In the genomic region with DNA sequence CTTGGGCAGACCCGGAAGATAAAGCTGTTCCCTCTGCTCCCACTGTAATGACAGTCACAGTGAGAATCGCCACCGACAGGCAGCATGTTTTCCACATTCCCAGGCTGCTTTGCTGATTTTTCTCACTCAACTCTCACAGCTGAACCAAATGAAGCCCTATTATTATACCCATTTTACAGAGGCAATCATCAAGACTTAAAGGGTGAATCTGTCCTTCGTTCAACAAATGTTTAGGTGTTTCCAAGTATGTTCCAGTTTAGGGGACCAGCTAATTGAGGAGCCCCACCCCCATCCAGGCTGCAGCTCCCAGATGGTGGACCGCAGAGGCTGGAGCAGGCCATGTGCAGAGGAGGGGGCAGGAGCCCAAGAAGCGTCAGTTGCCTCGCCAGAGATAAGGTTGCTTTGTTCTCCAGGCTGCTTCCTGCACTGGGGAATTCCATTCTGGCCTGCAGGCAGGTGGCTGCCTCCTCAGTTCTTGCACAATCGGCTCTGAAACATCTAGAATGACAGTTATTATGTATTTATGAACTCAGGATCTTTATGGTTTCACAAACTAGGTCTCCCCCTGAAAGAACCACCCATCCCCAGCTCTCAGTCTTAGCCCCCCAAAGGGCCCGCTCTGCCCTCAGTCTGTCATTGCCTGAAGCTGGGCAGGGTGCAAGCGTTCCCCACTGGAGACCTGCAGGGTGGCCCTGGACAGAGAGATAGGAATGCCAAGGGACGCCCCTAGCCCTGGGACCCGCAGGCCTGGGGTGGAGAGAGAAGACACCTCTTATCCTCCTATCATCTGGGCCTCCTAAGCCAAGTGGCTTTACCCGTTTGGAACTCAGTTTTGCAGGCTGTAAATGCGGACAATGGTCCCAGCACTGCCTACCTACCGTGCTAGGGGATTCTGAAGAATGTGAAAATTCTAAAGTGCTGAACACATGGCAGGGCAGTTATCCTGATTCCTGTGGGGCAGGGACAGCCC, we compare ENCODE assay signal across 17 cellular contexts. TPM values are rescaled to one million over a fixed set of nuclear protein-coding genes. Genes with fewer than 3 reads are reported as not detected.
A peak's percentile ranks its signal among the peaks of the same experiment; 100 is the strongest.
DNase-seq lines count a peak whose midpoint lies in the region; ATAC-seq, FAIRE-seq and TF ChIP-seq lines count a peak whose summit lies in the region.
"Had no signal": no experiment of that assay in that cellular context is flagged by ENCODE, and none has a peak within 500 bp of the region (broad histone marks: within the 10 kb centered on the region; RNA-seq: fewer than 3 reads in every experiment).

No MANE protein-coding gene starts in this region.

- FAIRE-seq in urothelium cell line (lab: Jason Lieb, UNC), result no peak
- FAIRE-seq: keratinocyte had no signal

- no peaks in the 10 kb centered on the region for H3K36me3 Mint-ChIP-seq in brain
- H3K36me3 Mint-ChIP-seq: activated naive CD4-positive, alpha-beta T cell treated with anti-CD3 and anti-CD28 coated beads, Interleukin-2, amount 50 U/mL, for 24 hours; natural killer cell had no signal

- peaks cover 0 to 3% (median 2%) of the 10 kb centered on the region in 5 experiments for H3K9me3 Mint-ChIP-seq in brain
- H3K9me3 Mint-ChIP-seq: activated naive CD4-positive, alpha-beta T cell treated with anti-CD3 and anti-CD28 coated beads, Interleukin-2, amount 50 U/mL, for 24 hours; natural killer cell had no signal

- TF ChIP-seq POLR2A in heart left ventricle (IDR thresholded peaks at IDR 0.05) (no peak), tibial nerve (IDR thresholded peaks at IDR 0.05) (no peak)

- DNase-seq in heart left ventricle (no peak), Right ventricle myocardium superior (no peak), kidney glomerular epithelial cell (lab: John Stamatoyannopoulos, UW) (peak; percentile 46), urothelium cell line (ENCODE audit: low spot score) (peak; percentile 61), tibial nerve (ENCODE audit: low spot score in 2 of 2) (no peak), AG08395 (ENCODE audit: low spot score) (no peak)
- DNase-seq: cerebellar nuclear complex, MG63, natural killer cell, RPMI8226 had no signal

- H3K36me3 ChIP-seq in heart left ventricle, result no peaks in the 10 kb centered on the region
- H3K36me3 ChIP-seq in tibial nerve, result no peaks in the 10 kb centered on the region
- H3K36me3 ChIP-seq: MG63, upper lobe of left lung had no signal

- H3K27me3 ChIP-seq in heart left ventricle (peaks cover 0 to 2% (median 0%) of the 10 kb centered on the region in 9 donors), tibial nerve (no peaks in the 10 kb centered on the region)
- H3K27me3 ChIP-seq: MG63, upper lobe of left lung had no signal

- H3K4me1 ChIP-seq in heart left ventricle (peaks cover 0 to 20% (median 0%) of the 10 kb centered on the region in 12 donors), tibial nerve (peaks cover 0 to 10% (median 0%) of the 10 kb centered on the region in 4 donors)
- H3K4me1 ChIP-seq: upper lobe of left lung had no signal

- ATAC-seq in heart left ventricle, result peak in 3 of 4 donors; percentile 41 to 65 (median 61)
- no peak for ATAC-seq in Right ventricle myocardium superior (ENCODE audit: poor library complexity)
- ATAC-seq in GM21447 (IDR thresholded peaks at IDR 0.05; ENCODE audit: unreplicated experiment), result no peak
- ATAC-seq: natural killer cell had no signal

- peaks cover 8% of the 10 kb centered on the region for H3K27me3 Mint-ChIP-seq in brain

- no peak for TF ChIP-seq EP300 in tibial nerve (IDR thresholded peaks at IDR 0.05)

- H3K4me1 Mint-ChIP-seq in brain, result peaks cover 78% of the 10 kb centered on the region
- H3K4me1 Mint-ChIP-seq: activated naive CD4-positive, alpha-beta T cell treated with anti-CD3 and anti-CD28 coated beads, Interleukin-2, amount 50 U/mL, for 24 hours; natural killer cell had no signal

- H3K9me3 ChIP-seq in heart left ventricle (no peaks in the 10 kb centered on the region), tibial nerve (no peaks in the 10 kb centered on the region)
- H3K9me3 ChIP-seq: MG63, upper lobe of left lung had no signal

- intact Hi-C loops in heart left ventricle (cut with DNase I) (no loop called here), Right ventricle myocardium superior (cut with DNase I) (no loop called here)

- no peak overlapping the region for H3K4me3 Mint-ChIP-seq in brain
- H3K4me3 Mint-ChIP-seq: activated naive CD4-positive, alpha-beta T cell treated with anti-CD3 and anti-CD28 coated beads, Interleukin-2, amount 50 U/mL, for 24 hours; natural killer cell had no signal

- peak overlapping the region; percentile 18 to 82 (median 51) for H3K27ac Mint-ChIP-seq in brain
- H3K27ac Mint-ChIP-seq: activated naive CD4-positive, alpha-beta T cell treated with anti-CD3 and anti-CD28 coated beads, Interleukin-2, amount 50 U/mL, for 24 hours; natural killer cell had no signal

- H3K27ac ChIP-seq in heart left ventricle (no peak overlapping the region), tibial nerve (no peak overlapping the region)
- H3K27ac ChIP-seq: upper lobe of left lung had no signal

- H3K4me3 ChIP-seq in heart left ventricle (no peak overlapping the region), tibial nerve (no peak overlapping the region)
- H3K4me3 ChIP-seq: MG63, skin epidermis, upper lobe of left lung had no signal

- no peak for TF ChIP-seq CTCF in heart left ventricle (IDR thresholded peaks at IDR 0.05)
- TF ChIP-seq CTCF in brain (conservative IDR thresholded peaks at IDR 0.05), result no peak
- TF ChIP-seq CTCF in tibial nerve (IDR thresholded peaks at IDR 0.05), result no peak

- WGBS in heart left ventricle, 4 donors, result 76 to 78% (median 76%) methylated on average over 15 of the region's 15 CpGs
- 79 to 80% methylated on average over 15 of the region's 15 CpGs for WGBS in tibial nerve, 2 donors

RNA-seq across cellular contexts. Expression of gene MYCN, which starts 49.1 kb away (rescaled TPM):
- 1 to 10 TPM in 4 of 9 donors, under 1 TPM in 3, not detected in 2; 0.37 to 1.6 (median 1.0) TPM for total RNA-seq in heart left ventricle
- under 1 TPM; 0.22 to 0.27 TPM for polyA plus RNA-seq in heart left ventricle
- total RNA-seq in Right ventricle myocardium superior, result 0.24 TPM
- polyA plus RNA-seq in brain (ENCODE audit: insufficient read depth, low read depth, low replicate concordance), result 12.0 TPM
- total RNA-seq in tibial nerve, result 1 to 10 TPM; 4.1 to 9.9 (median 6.9) TPM
- polyA plus RNA-seq: AG04450, keratinocyte had no signal

Comparison
In these comparisons a context has a peak if more than half of its experiments do, and no peak if none do; other contexts are left out.
1. ATAC-seq: peak in heart left ventricle (3 of 4); none in Right ventricle myocardium superior (single experiment) and GM21447 (single experiment).
2. DNase-seq: peak in kidney glomerular epithelial cell (single experiment) and urothelium cell line (single experiment); none in heart left ventricle (0 of 5), Right ventricle myocardium superior (single experiment), tibial nerve (0 of 2) and AG08395 (single experiment).